In genomic region chr3:110138966-110139555, GRCh38 we compare ENCODE assay signal across 34 cellular contexts.
DNase-seq lines count a peak whose midpoint lies in the region; ATAC-seq and TF ChIP-seq lines count a peak whose summit lies in the region.
"Had no signal": no experiment of that assay in that cellular context is flagged by ENCODE, and none has a peak within 500 bp of the region (broad histone marks: within the 10 kb centered on the region; RNA-seq: fewer than 3 reads in every experiment).

No MANE protein-coding gene starts in this region.

- no peak for ATAC-seq in HG02840 (IDR thresholded peaks at IDR 0.05; ENCODE audit: low FRiP score, unreplicated experiment)
- no peak for ATAC-seq in GM21423 (IDR thresholded peaks at IDR 0.05; ENCODE audit: unreplicated experiment)
- ATAC-seq: PC-3 had no signal

- no peak for TF ChIP-seq EP300 in suprapubic skin (IDR thresholded peaks at IDR 0.05)

- H3K9me3 ChIP-seq in suprapubic skin: no peaks in the 10 kb centered on the region
- H3K9me3 ChIP-seq: ascending aorta, BE2C, neutrophil, prostate gland, tibial artery had no signal

- H3K27me3 ChIP-seq in suprapubic skin: no peaks in the 10 kb centered on the region
- H3K27me3 ChIP-seq: ascending aorta, BE2C, esophagus muscularis mucosa, neutrophil, sigmoid colon, stomach, tibial artery had no signal

- TF ChIP-seq POLR2A in suprapubic skin (IDR thresholded peaks at IDR 0.05): no peak

- H3K27ac ChIP-seq in suprapubic skin: no peak overlapping the region
- H3K27ac ChIP-seq: esophagus muscularis mucosa, neutrophil, prostate gland, sigmoid colon, SK-N-MC, stomach, tibial artery had no signal

- DNase-seq in Caki2 (ENCODE audit: low read depth) (peak; percentile 16), DMS79 (lab: John Stamatoyannopoulos, UW) (peak; percentile 83), NCI-H524 (lab: John Stamatoyannopoulos, UW) (peak; percentile 97 to 99), kidney tubule cell (ENCODE audit: low spot score) (peak; percentile 41), suprapubic skin (ENCODE audit: low spot score in 2 of 2) (no peak), 8988T (no peak)
- DNase-seq: activated B cell treated with CpG ODN at 0.5 μM for 24 hours; activated CD4-positive, alpha-beta T cell treated with anti-CD3 and anti-CD28 coated beads, Interleukin-2, amount 10 ng/mL, durations not matched to agents 7 days and 5 days; activated gamma-delta T cell; activated naive CD8-positive, alpha-beta T cell treated with anti-CD3 and anti-CD28 coated beads, Interleukin-2, amount 10 ng/mL, durations not matched to agents 7 days and 5 days; activated T-cell treated with anti-CD3 and anti-CD28 coated beads, Interleukin-2, amount 50 U/mL, for 24 hours; BE2C; CD8-positive, alpha-beta memory T cell; endodermal cell; foreskin fibroblast; head of caudate nucleus; islet precursor cell; midbrain; naive B cell; NCI-H2029 treated with DMSO at 0.1 percent for 48 hours; NCI-H345; PC-3; sigmoid colon; stimulated activated CD4-positive, alpha-beta T cell treated with anti-CD3 and anti-CD28 coated beads, Interleukin-4, amount 100 ng/mL, for 1 hour; stomach; T-helper 1 cell; tibial artery had no signal

- H3K36me3 ChIP-seq in suprapubic skin: no peaks in the 10 kb centered on the region
- H3K36me3 ChIP-seq: ascending aorta, BE2C, esophagus muscularis mucosa, neutrophil, prostate gland, sigmoid colon, stomach, tibial artery had no signal

- in situ Hi-C loops in Caki2 (cut with HindIII; ENCODE audit: low pct_unique_long_range_greater_than_20kb, low sequenced_read_pairs): no loop called here

- TF ChIP-seq CTCF in suprapubic skin (IDR thresholded peaks at IDR 0.05): no peak

- WGBS in suprapubic skin: 64% methylated on average over 5 of the region's 5 CpGs

- no peak overlapping the region for H3K4me3 ChIP-seq in suprapubic skin
- H3K4me3 ChIP-seq: ascending aorta, esophagus muscularis mucosa, prostate gland, sigmoid colon, SK-N-MC, stomach, tibial artery had no signal

- H3K4me1 ChIP-seq in suprapubic skin: no peaks in the 10 kb centered on the region
- H3K4me1 ChIP-seq: BE2C, esophagus muscularis mucosa, prostate gland had no signal

Comparison
In these comparisons a context has a peak if more than half of its experiments do, and no peak if none do; other contexts are left out.
1. DNase-seq: peak in Caki2 (single experiment), DMS79 (single experiment), NCI-H524 (2 of 2) and kidney tubule cell (single experiment); none in suprapubic skin (0 of 2) and 8988T (single experiment).